ENCODE assay signal across 16 cellular contexts in genomic region chr12:93126069-93126474, GRCh38.
A peak's percentile ranks its signal among the peaks of the same experiment; 100 is the strongest.
DNase-seq lines count a peak whose midpoint lies in the region; ATAC-seq and TF ChIP-seq lines count a peak whose summit lies in the region.
"Had no signal": no experiment of that assay in that cellular context is flagged by ENCODE, and none has a peak within 500 bp of the region (broad histone marks: within the 10 kb centered on the region; RNA-seq: fewer than 3 reads in every experiment).

No MANE protein-coding gene starts in this region.

- WGBS in psoas muscle, 3 donors: 80 to 89% (median 88%) methylated on average over 2 of the region's 2 CpGs

- ATAC-seq in GM18517 (IDR thresholded peaks at IDR 0.05; ENCODE audit: unreplicated experiment) (peak; percentile 47), GM21786 (IDR thresholded peaks at IDR 0.05; ENCODE audit: unreplicated experiment) (peak; percentile 64), HG03565 (IDR thresholded peaks at IDR 0.05; ENCODE audit: unreplicated experiment) (peak; percentile 40), psoas muscle (no peak), HG03135 (IDR thresholded peaks at IDR 0.05; ENCODE audit: unreplicated experiment) (no peak)
- ATAC-seq: activated T-cell treated with anti-CD3 and anti-CD28 coated beads, Interleukin-2, amount 50 U/mL, for 72 hours; body of pancreas had no signal

- H3K4me1 Mint-ChIP-seq in activated T-helper 1 cell treated with anti-CD3 and anti-CD28 coated beads, Interleukin-12 subunit alpha, Interleukin-12 subunit beta, Interleukin-2, Interleukin-4 antibody, amounts not matched to agents 30 ng/mL and 10 ng/mL and 1 ng/mL, durations not matched to agents 14 hours and 24 hours and 36 hours (ENCODE audit: low read depth): no peaks in the 10 kb centered on the region

- H3K36me3 Mint-ChIP-seq in activated T-helper 1 cell treated with anti-CD3 and anti-CD28 coated beads, Interleukin-12 subunit alpha, Interleukin-12 subunit beta, Interleukin-2, Interleukin-4 antibody, amounts not matched to agents 30 ng/mL and 10 ng/mL and 1 ng/mL, durations not matched to agents 14 hours and 24 hours and 36 hours (ENCODE audit: low read depth): no peaks in the 10 kb centered on the region
- H3K36me3 Mint-ChIP-seq: CD4-positive, alpha-beta memory T cell; IgD-negative memory B cell had no signal

- intact Hi-C loops in psoas muscle (cut with DNase I): loop anchor here in 1 of 2 donors (5.0 kb wide), 1 partner anchor 256 kb away; no protein-coding TSS in a partner anchor
- intact Hi-C loops in activated T-helper 1 cell treated with anti-CD3 and anti-CD28 coated beads, Interleukin-12 subunit alpha, Interleukin-12 subunit beta, Interleukin-2, Interleukin-4 antibody, amounts not matched to agents 30 ng/mL and 10 ng/mL and 1 ng/mL, durations not matched to agents 14 hours and 24 hours and 36 hours (cut with micrococcal nuclease): no loop called here

- no peak overlapping the region for H3K4me3 ChIP-seq in psoas muscle
- H3K4me3 ChIP-seq: body of pancreas, stomach had no signal

- H3K4me1 ChIP-seq in psoas muscle: peaks cover 48% of the 10 kb centered on the region

- no peak overlapping the region for H3K4me3 Mint-ChIP-seq in activated T-helper 1 cell treated with anti-CD3 and anti-CD28 coated beads, Interleukin-12 subunit alpha, Interleukin-12 subunit beta, Interleukin-2, Interleukin-4 antibody, amounts not matched to agents 30 ng/mL and 10 ng/mL and 1 ng/mL, durations not matched to agents 14 hours and 24 hours and 36 hours
- H3K4me3 Mint-ChIP-seq: activated T-cell treated with anti-CD3 and anti-CD28 coated beads, Interleukin-2, amount 50 U/mL, for 72 hours; CD4-positive, alpha-beta memory T cell had no signal

- no peaks in the 10 kb centered on the region for H3K9me3 ChIP-seq in psoas muscle
- H3K9me3 ChIP-seq: body of pancreas, stomach had no signal

- no peaks in the 10 kb centered on the region for H3K27me3 ChIP-seq in psoas muscle (ENCODE audit: insufficient read depth in 3 of 3, low read length in 2 of 3)
- H3K27me3 ChIP-seq: body of pancreas, stomach had no signal

- peaks cover 2% of the 10 kb centered on the region for H3K27me3 Mint-ChIP-seq in activated T-helper 1 cell treated with anti-CD3 and anti-CD28 coated beads, Interleukin-12 subunit alpha, Interleukin-12 subunit beta, Interleukin-2, Interleukin-4 antibody, amounts not matched to agents 30 ng/mL and 10 ng/mL and 1 ng/mL, durations not matched to agents 14 hours and 24 hours and 36 hours (ENCODE audit: insufficient read depth)
- H3K27me3 Mint-ChIP-seq: CD4-positive, alpha-beta memory T cell; IgD-negative memory B cell had no signal

- H3K27ac ChIP-seq in psoas muscle: peak overlapping the region; percentile 94

- no peaks in the 10 kb centered on the region for H3K36me3 ChIP-seq in psoas muscle (ENCODE audit: insufficient read depth in 1 of 2, low read depth in 1 of 2)
- H3K36me3 ChIP-seq: stomach had no signal

- no peak overlapping the region for H3K27ac Mint-ChIP-seq in activated T-helper 1 cell treated with anti-CD3 and anti-CD28 coated beads, Interleukin-12 subunit alpha, Interleukin-12 subunit beta, Interleukin-2, Interleukin-4 antibody, amounts not matched to agents 30 ng/mL and 10 ng/mL and 1 ng/mL, durations not matched to agents 14 hours and 24 hours and 36 hours
- H3K27ac Mint-ChIP-seq: activated T-cell treated with anti-CD3 and anti-CD28 coated beads, Interleukin-2, amount 50 U/mL, for 72 hours; CD4-positive, alpha-beta memory T cell; IgD-negative memory B cell had no signal

- no peak for TF ChIP-seq CTCF in psoas muscle (IDR thresholded peaks at IDR 0.05)

- no peak for DNase-seq in psoas muscle
- DNase-seq in activated T-helper 1 cell treated with anti-CD3 and anti-CD28 coated beads, Interleukin-12 subunit alpha, Interleukin-12 subunit beta, Interleukin-2, Interleukin-4 antibody, amounts not matched to agents 30 ng/mL and 10 ng/mL and 1 ng/mL, durations not matched to agents 14 hours and 24 hours and 36 hours (ENCODE audit: low spot score): no peak
- no peak for DNase-seq in NCI-H1417 treated with DMSO at 0.1 percent for 48 hours (lab: John Stamatoyannopoulos, UW)
- DNase-seq in NCI-H524 (lab: John Stamatoyannopoulos, UW): no peak
- DNase-seq: activated CD4-positive, CD25-positive, alpha-beta regulatory T cell; activated T-cell treated with anti-CD3 and anti-CD28 coated beads, Interleukin-2, amount 50 U/mL, for 72 hours; body of pancreas; CD4-positive, alpha-beta memory T cell; midbrain; NCI-H2081; stomach had no signal

- H3K9me3 Mint-ChIP-seq in activated T-helper 1 cell treated with anti-CD3 and anti-CD28 coated beads, Interleukin-12 subunit alpha, Interleukin-12 subunit beta, Interleukin-2, Interleukin-4 antibody, amounts not matched to agents 30 ng/mL and 10 ng/mL and 1 ng/mL, durations not matched to agents 14 hours and 24 hours and 36 hours: no peaks in the 10 kb centered on the region
- H3K9me3 Mint-ChIP-seq: CD4-positive, alpha-beta memory T cell had no signal

Comparison
In these comparisons a context has a peak if more than half of its experiments do, and no peak if none do; other contexts are left out.
1. ATAC-seq: peak in GM18517 (single experiment), GM21786 (single experiment) and HG03565 (single experiment); none in psoas muscle (0 of 4) and HG03135 (single experiment).